Comparison of ENCODE assay signal across 17 cellular contexts in genomic region chr9:137802021-137802420, GRCh38.
DNase-seq lines count a peak whose midpoint lies in the region; ATAC-seq and TF ChIP-seq lines count a peak whose summit lies in the region.
"Had no signal": no experiment of that assay in that cellular context is flagged by ENCODE, and none has a peak within 500 bp of the region (broad histone marks: within the 10 kb centered on the region; RNA-seq: fewer than 3 reads in every experiment).

No MANE protein-coding gene starts in this region.

- peaks cover 0 to 16% of the 10 kb centered on the region in 2 donors for H3K4me1 Mint-ChIP-seq in natural killer cell
- H3K4me1 Mint-ChIP-seq in natural killer cell treated with Interleukin-12 subunit alpha and Interleukin-12 subunit beta and Interleukin-15 and Interleukin-18, amount 100 ng/mL, for 72 hours (ENCODE audit: low read depth in 2 of 2), result peaks cover 8 to 13% of the 10 kb centered on the region in 2 donors
- H3K4me1 Mint-ChIP-seq in chondrocyte (ENCODE audit: low read depth), result no peaks in the 10 kb centered on the region
- peaks cover 3% of the 10 kb centered on the region for H3K4me1 Mint-ChIP-seq in neural progenitor cell

- no peak overlapping the region for H2AK5ac ChIP-seq in mesendoderm (ENCODE audit: low read length)

- H3K4me2 ChIP-seq in neural progenitor cell (no peak overlapping the region), mesendoderm (ENCODE audit: low read length) (no peak overlapping the region)

- H3K27ac Mint-ChIP-seq in natural killer cell, result peak overlapping the region; percentile 41 to 51
- peak overlapping the region in 1 of 2 donors; percentile 54 for H3K27ac Mint-ChIP-seq in natural killer cell treated with Interleukin-12 subunit alpha and Interleukin-12 subunit beta and Interleukin-15 and Interleukin-18, amount 100 ng/mL, for 72 hours
- H3K27ac Mint-ChIP-seq in chondrocyte (ENCODE audit: unreplicated experiment), result no peak overlapping the region
- peak overlapping the region; percentile 66 for H3K27ac Mint-ChIP-seq in neural progenitor cell

- no peak overlapping the region for H2AFZ ChIP-seq in neural progenitor cell (replicated peaks)

- WGBS in mesendoderm (ENCODE audit: extremely low coverage, insufficient coverage, low lambda C conversion rate), result no CpG with 5 or more reads among the region's 4 CpGs

- H3K36me3 ChIP-seq in neural progenitor cell (no peaks in the 10 kb centered on the region), mesendoderm (ENCODE audit: control insufficient read depth, insufficient read depth, low read length) (peaks cover 5% of the 10 kb centered on the region)

- H3F3A ChIP-seq in neural progenitor cell (ENCODE audit: low read depth), result no peaks in the 10 kb centered on the region

- ATAC-seq in natural killer cell, result no peak
- ATAC-seq in natural killer cell treated with Interleukin-12 subunit alpha and Interleukin-12 subunit beta and Interleukin-15 and Interleukin-18, amount 100 ng/mL, for 72 hours, result no peak
- ATAC-seq: K562 had no signal

- intact Hi-C loops in natural killer cell (cut with micrococcal nuclease), result no loop called here

- DNase-seq in natural killer cell, result no peak
- DNase-seq in natural killer cell treated with Interleukin-12 subunit alpha and Interleukin-12 subunit beta and Interleukin-15 and Interleukin-18, amount 100 ng/mL, for 72 hours (ENCODE audit: low spot score), result no peak
- peak; percentile 75 for DNase-seq in chondrocyte (ENCODE audit: low spot score)
- DNase-seq in neural progenitor cell (ENCODE audit: low spot score), result no peak
- DNase-seq in NCI-H774 (lab: John Stamatoyannopoulos, UW), result no peak
- no peak for DNase-seq in KG1 (lab: John Stamatoyannopoulos, UW)
- DNase-seq in mesendoderm, result no peak
- DNase-seq: ACHN; C1 segment of cervical spinal cord; DMS79 treated with DMSO at 0.1 percent for 48 hours; NCI-H1105 treated with DMSO at 0.1 percent for 48 hours; NCI-H1694; NCI-H2081 treated with DMSO at 0.1 percent for 48 hours; NK-92 treated with Interleukin-12 subunit alpha and Interleukin-12 subunit beta, amount 100 ng/mL, for 24 hours; Peyer's patch; Right ventricle myocardium superior had no signal

- H3K36me3 Mint-ChIP-seq in natural killer cell (no peaks in the 10 kb centered on the region), chondrocyte (ENCODE audit: low read depth) (peaks cover 43% of the 10 kb centered on the region), neural progenitor cell (peaks cover 59% of the 10 kb centered on the region)
- peaks cover 5% of the 10 kb centered on the region for H3K36me3 Mint-ChIP-seq in natural killer cell treated with Interleukin-12 subunit alpha and Interleukin-12 subunit beta and Interleukin-15 and Interleukin-18, amount 100 ng/mL, for 72 hours

- no peak overlapping the region for H2BK120ac ChIP-seq in mesendoderm (ENCODE audit: low read depth, low read length)

- no peaks in the 10 kb centered on the region for H3K79me2 ChIP-seq in neural progenitor cell (ENCODE audit: low read depth)
- H3K79me2 ChIP-seq in mesendoderm (ENCODE audit: control insufficient read depth, insufficient read depth, low read length), result no peaks in the 10 kb centered on the region

- H3K9ac ChIP-seq in neural progenitor cell (no peak overlapping the region), mesendoderm (ENCODE audit: low read length) (no peak overlapping the region)

- H3K9me3 Mint-ChIP-seq in natural killer cell (no peaks in the 10 kb centered on the region), chondrocyte (ENCODE audit: low read depth) (no peaks in the 10 kb centered on the region), neural progenitor cell (peaks cover 3% of the 10 kb centered on the region)
- H3K9me3 Mint-ChIP-seq in natural killer cell treated with Interleukin-12 subunit alpha and Interleukin-12 subunit beta and Interleukin-15 and Interleukin-18, amount 100 ng/mL, for 72 hours, result no peaks in the 10 kb centered on the region

- H4K5ac ChIP-seq in mesendoderm (ENCODE audit: low read length), result no peak overlapping the region

- H3K23ac ChIP-seq in mesendoderm (ENCODE audit: low read length), result no peak overlapping the region

- TF ChIP-seq CTCF in natural killer cell (IDR thresholded peaks at IDR 0.05) (no peak), chondrocyte (IDR thresholded peaks at IDR 0.05) (no peak), neural progenitor cell (IDR thresholded peaks at IDR 0.05) (no peak)

- H3K4me3 ChIP-seq in neural progenitor cell (no peak overlapping the region), mesendoderm (ENCODE audit: low read length) (no peak overlapping the region)
- H3K4me3 ChIP-seq: K562, Peyer's patch had no signal

- no peak overlapping the region for H2BK5ac ChIP-seq in mesendoderm (ENCODE audit: low read length)

- no peak overlapping the region for H3K18ac ChIP-seq in mesendoderm (ENCODE audit: low read length)

- H3K27me3 Mint-ChIP-seq in natural killer cell (ENCODE audit: low read depth in 2 of 2) (no peaks in the 10 kb centered on the region), chondrocyte (ENCODE audit: low read depth) (no peaks in the 10 kb centered on the region), neural progenitor cell (ENCODE audit: insufficient read depth, low read depth) (peaks cover 9% of the 10 kb centered on the region)
- H3K27me3 Mint-ChIP-seq in natural killer cell treated with Interleukin-12 subunit alpha and Interleukin-12 subunit beta and Interleukin-15 and Interleukin-18, amount 100 ng/mL, for 72 hours, result no peaks in the 10 kb centered on the region

- no peak overlapping the region for H3K56ac ChIP-seq in mesendoderm (ENCODE audit: low read length)

- no peaks in the 10 kb centered on the region for H4K20me1 ChIP-seq in neural progenitor cell (ENCODE audit: low read depth)

- no peak overlapping the region for H3K4ac ChIP-seq in mesendoderm (ENCODE audit: low read depth, low read length)

- no peaks in the 10 kb centered on the region for H3K27me3 ChIP-seq in neural progenitor cell
- no peaks in the 10 kb centered on the region for H3K27me3 ChIP-seq in mesendoderm (ENCODE audit: insufficient read depth, low read length, poor library complexity)
- H3K27me3 ChIP-seq: Peyer's patch had no signal

- H4K8ac ChIP-seq in mesendoderm (ENCODE audit: low read depth, low read length), result no peak overlapping the region

- peaks cover 5% of the 10 kb centered on the region for H3K79me1 ChIP-seq in mesendoderm (ENCODE audit: low read length)

- no peaks in the 10 kb centered on the region for H3K9me3 ChIP-seq in neural progenitor cell (ENCODE audit: low read depth)
- H3K9me3 ChIP-seq: Peyer's patch had no signal

- no peak overlapping the region for H2BK15ac ChIP-seq in mesendoderm (replicated peaks; ENCODE audit: low read depth)

- H3K4me1 ChIP-seq in neural progenitor cell (no peaks in the 10 kb centered on the region), mesendoderm (ENCODE audit: control insufficient read depth, low read depth, low read length) (no peaks in the 10 kb centered on the region)
- H3K4me1 ChIP-seq: Peyer's patch had no signal

- no peak overlapping the region for H3K27ac ChIP-seq in neural progenitor cell
- H3K27ac ChIP-seq in mesendoderm (ENCODE audit: low read depth, low read length), result no peak overlapping the region
- H3K27ac ChIP-seq: Peyer's patch had no signal

- H3K4me3 Mint-ChIP-seq in natural killer cell (no peak overlapping the region), chondrocyte (ENCODE audit: unreplicated experiment) (no peak overlapping the region), neural progenitor cell (no peak overlapping the region)
- H3K4me3 Mint-ChIP-seq in natural killer cell treated with Interleukin-12 subunit alpha and Interleukin-12 subunit beta and Interleukin-15 and Interleukin-18, amount 100 ng/mL, for 72 hours, result no peak overlapping the region
